Comparison of ENCODE assay signal across 20 cellular contexts in the genomic region with DNA sequence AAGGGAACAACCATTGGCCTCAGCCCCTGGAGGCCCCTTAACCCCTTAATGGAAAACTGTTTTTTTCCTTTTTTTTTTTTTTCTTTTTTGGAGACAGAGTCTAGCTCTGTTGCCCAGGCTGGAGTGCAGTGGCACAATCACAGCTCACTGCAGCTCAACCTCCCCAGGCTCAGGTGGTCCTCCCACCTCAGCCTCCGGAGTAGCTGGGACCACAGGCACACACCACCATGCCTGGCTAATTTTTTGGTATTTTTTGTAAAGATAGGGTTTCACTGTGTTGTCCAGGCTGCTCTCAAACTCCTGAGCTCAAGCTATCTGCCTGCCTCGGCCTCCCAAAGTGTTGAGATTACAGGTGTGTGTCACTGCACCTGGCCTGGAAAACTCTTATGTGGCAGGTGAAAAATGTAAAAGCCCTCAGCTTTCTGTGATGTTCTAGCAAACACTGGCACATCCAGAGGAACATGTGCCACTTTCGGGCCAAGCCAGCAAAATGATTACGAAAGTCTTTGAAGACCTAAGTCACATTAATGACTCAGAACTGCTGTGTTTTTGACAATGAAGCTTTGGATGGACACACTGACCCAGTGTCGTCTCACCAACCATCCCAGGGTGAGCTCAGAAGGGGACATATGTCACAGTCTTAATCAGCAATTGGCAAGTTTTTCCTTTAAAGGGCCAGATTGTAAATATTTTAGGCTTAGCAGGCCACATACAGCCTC.
DNase-seq lines count a peak whose midpoint lies in the region; ATAC-seq, FAIRE-seq and TF ChIP-seq lines count a peak whose summit lies in the region.
"Had no signal": no experiment of that assay in that cellular context is flagged by ENCODE, and none has a peak within 500 bp of the region (broad histone marks: within the 10 kb centered on the region; RNA-seq: fewer than 3 reads in every experiment).

No MANE protein-coding gene starts in this region.

- peaks cover 51% of the 10 kb centered on the region in 2 experiments for H3K4me1 Mint-ChIP-seq in H9
- peaks cover 53% of the 10 kb centered on the region for H3K4me1 Mint-ChIP-seq in WTC11

- no peak overlapping the region for H3K4ac ChIP-seq in H9 (ENCODE audit: low read depth, low read length)

- H3K27ac Mint-ChIP-seq in H9 (peak overlapping the region; percentile 18 to 85 (median 72); a peak in 6 of 7 replicates), WTC11 (peak overlapping the region; percentile 80)
- H3K27ac Mint-ChIP-seq: activated naive CD4-positive, alpha-beta T cell treated with anti-CD3 and anti-CD28 coated beads, Interleukin-2, amount 10 ng/mL, durations not matched to agents 7 days and 5 days; T-helper 1 cell treated with Interleukin-12 subunit alpha and Interleukin-12 subunit beta and Interleukin-4 antibody, amounts not matched to agents 30 μg/mL and 1 μg/mL, for 36 hours had no signal

- no peak overlapping the region for H3K23ac ChIP-seq in H9 (ENCODE audit: insufficient read length, low read depth, low read length)

- H3K9me3 ChIP-seq in H9 (ENCODE audit: control insufficient read depth, low read depth, low read length) = no peaks in the 10 kb centered on the region
- no peaks in the 10 kb centered on the region for H3K9me3 ChIP-seq in HepG2 (ENCODE audit: low read length)
- H3K9me3 ChIP-seq: lower lobe of right lung, Peyer's patch, tibial nerve had no signal

- CTCF ChIA-PET in WTC11 (lab: Charles Lee) (interaction anchor here (0.7 to 10.9 kb wide), 5 partner anchors 9 to 192 kb away, joined by 3 to 131 read pairs (median 3); a partner anchor contains a TSS), HepG2 (lab: Yijun Ruan, JAX; ENCODE audit: low intra/inter-chr PET ratio, low total read pairs) (no interaction called here)

- H4K91ac ChIP-seq in H9 (ENCODE audit: insufficient read length, low read depth, low read length) = no peak overlapping the region

- H2BK15ac ChIP-seq in H9 (ENCODE audit: low read depth, low read length) = no peak overlapping the region

- H3K36me3 Mint-ChIP-seq in H9 (ENCODE audit: insufficient read depth in 1 of 3, low read depth in 3 of 3) (no peaks in the 10 kb centered on the region), WTC11 (no peaks in the 10 kb centered on the region)
- H3K36me3 Mint-ChIP-seq: activated naive CD4-positive, alpha-beta T cell treated with anti-CD3 and anti-CD28 coated beads, Interleukin-2, amount 10 ng/mL, durations not matched to agents 7 days and 5 days had no signal

- H3K79me1 ChIP-seq in H9 (ENCODE audit: insufficient read depth, low read depth, low read length, poor library complexity, severe bottlenecking) = no peaks in the 10 kb centered on the region

- ATAC-seq in WTC11 (no peak), HepG2 (peak; percentile 29; the same call in 1 of the 3 replicates), HG03442 (IDR thresholded peaks at IDR 0.05; ENCODE audit: unreplicated experiment) (no peak)
- ATAC-seq: lower lobe of right lung had no signal

- TF ChIP-seq POLR2A in HepG2 (IDR thresholded peaks at IDR 0.05; ENCODE audit: insufficient read depth in 1 of 2, low read depth in 2 of 2, low read length in 2 of 2) = no peak

- H3K9me3 Mint-ChIP-seq in H9 (no peaks in the 10 kb centered on the region), WTC11 (no peaks in the 10 kb centered on the region)
- H3K9me3 Mint-ChIP-seq: activated naive CD4-positive, alpha-beta T cell treated with anti-CD3 and anti-CD28 coated beads, Interleukin-2, amount 10 ng/mL, durations not matched to agents 7 days and 5 days; nephron; T-helper 1 cell treated with Interleukin-12 subunit alpha and Interleukin-12 subunit beta and Interleukin-4 antibody, amounts not matched to agents 30 μg/mL and 1 μg/mL, for 36 hours had no signal

- intact Hi-C loops in HepG2 (cut with micrococcal nuclease; ENCODE audit: unreplicated experiment) = loop anchor here (2.0 kb wide), 1 partner anchor 192 kb away; no protein-coding TSS in a partner anchor

- H3K27ac ChIP-seq in H9 (ENCODE audit: insufficient read length, low read depth, low read length) (peak overlapping the region; percentile 6), HepG2 (ENCODE audit: extremely low read length, insufficient read depth, low read length) (no peak overlapping the region)
- H3K27ac ChIP-seq: brain microvascular endothelial cell, lower lobe of right lung, Peyer's patch had no signal

- POLR2A ChIA-PET in WTC11 (lab: Charles Lee) (interaction anchor here (0.7 to 2.6 kb wide), 3 partner anchors 38 to 192 kb away, joined by 4 to 10 read pairs (median 6); a partner anchor contains a TSS), HepG2 (lab: Yijun Ruan, JAX) (interaction anchor here (0.7 to 1.6 kb wide), 4 partner anchors 34 to 305 kb away, joined by 3 to 10 read pairs (median 4); a partner anchor contains a TSS)

- H4K5ac ChIP-seq in H9 (ENCODE audit: insufficient read length, low read depth, low read length) = no peak overlapping the region

- TF ChIP-seq RAD21 in HepG2 (CRISPR knock-in tag; IDR thresholded peaks at IDR 0.05) = no peak

- no peak overlapping the region for H3T11ph ChIP-seq in H9 (ENCODE audit: low read length)

- H2BK120ac ChIP-seq in H9 (ENCODE audit: low read depth, low read length, poor library complexity, severe bottlenecking) = no peak overlapping the region

- H2BK5ac ChIP-seq in H9 (ENCODE audit: insufficient read length, low read length) = no peak overlapping the region

- H3K79me2 ChIP-seq in H9 (ENCODE audit: insufficient read depth, low read length) (no peaks in the 10 kb centered on the region), HepG2 (ENCODE audit: insufficient read depth, low read length) (no peaks in the 10 kb centered on the region)

- H2BK20ac ChIP-seq in H9 (ENCODE audit: low read depth, low read length, poor library complexity, severe bottlenecking) = no peak overlapping the region

- H3K27me3 ChIP-seq in H9 (ENCODE audit: insufficient read depth, low read length) (no peaks in the 10 kb centered on the region), HepG2 (ENCODE audit: control insufficient read depth in 1 of 2, insufficient read depth in 2 of 2, low read length in 2 of 2) (no peaks in the 10 kb centered on the region)
- H3K27me3 ChIP-seq: brain microvascular endothelial cell, Peyer's patch, tibial nerve had no signal

- H3K14ac ChIP-seq in H9 (ENCODE audit: insufficient read depth, low read length) = 0 out of 2 replicates have a peak overlapping the region, but pooled peaks have one; percentile 47

- H4K8ac ChIP-seq in H9 (replicated peaks; ENCODE audit: insufficient read length, low read depth, low read length) = no peak overlapping the region

- H2BK12ac ChIP-seq in H9 (ENCODE audit: insufficient read length, low read depth, low read length) = no peak overlapping the region

- no peak overlapping the region for H3K4me2 ChIP-seq in H9 (ENCODE audit: insufficient read depth, insufficient read length, low read length)
- no peak overlapping the region; the same call in 1 of the 2 replicates for H3K4me2 ChIP-seq in HepG2 (ENCODE audit: low read depth, low read length)

- TF ChIP-seq EP300 in HepG2 (IDR thresholded peaks at IDR 0.05; ENCODE audit: low read depth in 2 of 2, low read length in 2 of 2) = no peak
- TF ChIP-seq EP300 in HepG2 (CRISPR knock-in tag; IDR thresholded peaks at IDR 0.05; ENCODE audit: borderline replicate concordance) = no peak

- in situ Hi-C loops in HepG2 (cut with HindIII; ENCODE audit: extremely low pct_ligation_motif_present, low pct_unique_long_range_greater_than_20kb) = no loop called here

- no peak overlapping the region for H3K4me3 ChIP-seq in HepG2 (replicated peaks in 1 of 3; ENCODE audit: insufficient read depth in 1 of 3, low read depth in 2 of 3, low read length in 3 of 3)
- H3K4me3 ChIP-seq: lower lobe of right lung, Peyer's patch, tibial nerve had no signal

- no peak overlapping the region for H3K18ac ChIP-seq in H9 (ENCODE audit: insufficient read length, low read depth, low read length)

- H3K4me3 Mint-ChIP-seq in H9 (no peak overlapping the region), WTC11 (no peak overlapping the region)
- H3K4me3 Mint-ChIP-seq: activated naive CD4-positive, alpha-beta T cell treated with anti-CD3 and anti-CD28 coated beads, Interleukin-2, amount 10 ng/mL, durations not matched to agents 7 days and 5 days; nephron; T-helper 1 cell treated with Interleukin-12 subunit alpha and Interleukin-12 subunit beta and Interleukin-4 antibody, amounts not matched to agents 30 μg/mL and 1 μg/mL, for 36 hours had no signal

- no peak for FAIRE-seq in HepG2 (lab: Jason Lieb, UNC)
- FAIRE-seq: D721Med had no signal

- WGBS in H9 (ENCODE audit: extremely low coverage, insufficient read length, low lambda C conversion rate) = no CpG with 5 or more reads among the region's 5 CpGs
- 59% methylated on average over 5 of the region's 5 CpGs for WGBS in HepG2 (ENCODE audit: low lambda C conversion rate)

- H2AK5ac ChIP-seq in H9 (ENCODE audit: insufficient read length, low read length) = no peak overlapping the region

- H3K9ac ChIP-seq in H9 (ENCODE audit: extremely low read depth, insufficient read length, low read length) (no peak overlapping the region), HepG2 (ENCODE audit: insufficient read depth, low read depth, low read length) (no peak overlapping the region)

- no TSS peak for BruUV-seq in HepG2 (replicated peaks; lab: Mats Ljungman, UMichigan)

- no peak overlapping the region for H2AFZ ChIP-seq in H9 (ENCODE audit: low read length)
- H2AFZ ChIP-seq in HepG2 (ENCODE audit: low read length) = no peak overlapping the region

- H3K56ac ChIP-seq in H9 (ENCODE audit: insufficient read length, low read depth, low read length) = no peak overlapping the region

- H3K23me2 ChIP-seq in H9 (ENCODE audit: insufficient read length, low read depth, low read length, poor library complexity, severe bottlenecking) = no peaks in the 10 kb centered on the region

- peak; percentile 30 for DNase-seq in AG08395 (ENCODE audit: low spot score)
- no peak for DNase-seq in H9
- DNase-seq in WTC11 (ENCODE audit: low spot score) = no peak
- peak; percentile 80 for DNase-seq in HepG2 (ENCODE audit: low spot score)
- DNase-seq in NCI-H2227 treated with DMSO at 0.1 percent for 48 hours (lab: John Stamatoyannopoulos, UW) = no peak
- no peak for DNase-seq in UCSD-AML1 (lab: John Stamatoyannopoulos, UW; ENCODE audit: unreplicated experiment)
- DNase-seq in activated CD4-positive, alpha-beta T cell treated with anti-CD3 and anti-CD28 coated beads for 1 hour = no peak
- DNase-seq: ACHN; activated CD4-positive, alpha-beta T cell treated with anti-CD3 and anti-CD28 coated beads for 4 hours; activated naive CD4-positive, alpha-beta T cell treated with anti-CD3 and anti-CD28 coated beads, Interleukin-2, amount 10 ng/mL, durations not matched to agents 7 days and 5 days; brain microvascular endothelial cell; lower lobe of right lung; NCI-H1436 treated with DMSO at 0.1 percent for 48 hours; Peyer's patch; stimulated activated CD4-positive, alpha-beta T cell treated with anti-CD3 and anti-CD28 coated beads, Interleukin-4, amount 100 ng/mL, for 4 hours had no signal

- H4K20me1 ChIP-seq in H9 (ENCODE audit: control insufficient read depth, insufficient read depth, insufficient read length) (no peaks in the 10 kb centered on the region), HepG2 (ENCODE audit: insufficient read depth, low read length) (no peaks in the 10 kb centered on the region)

- H3K36me3 ChIP-seq in HepG2 (replicated peaks in 1 of 2; ENCODE audit: control insufficient read depth in 1 of 2, insufficient read depth in 2 of 2, low read length in 2 of 2) = no peaks in the 10 kb centered on the region
- H3K36me3 ChIP-seq: brain microvascular endothelial cell, lower lobe of right lung, Peyer's patch, tibial nerve had no signal

- TF ChIP-seq CTCF in H9 (conservative IDR thresholded peaks at IDR 0.05) = no peak
- TF ChIP-seq CTCF in WTC11 (IDR thresholded peaks at IDR 0.05) = no peak
- TF ChIP-seq CTCF in HepG2 (CRISPR knock-in tag; IDR thresholded peaks at IDR 0.05) = no peak

- peaks cover 28% of the 10 kb centered on the region for H3K4me1 ChIP-seq in H9 (ENCODE audit: insufficient read depth, low read length)
- peaks cover 79% of the 10 kb centered on the region for H3K4me1 ChIP-seq in HepG2 (ENCODE audit: insufficient read depth, low read length)

- H3K27me3 Mint-ChIP-seq in H9 (ENCODE audit: low read depth) = no peaks in the 10 kb centered on the region
- H3K27me3 Mint-ChIP-seq in WTC11 (ENCODE audit: low read depth) = no peaks in the 10 kb centered on the region; the same call in 1 of the 2 replicates

Comparison
In these comparisons a context has a peak if more than half of its experiments do, and no peak if none do; other contexts are left out.
1. DNase-seq: peak in AG08395 (single experiment) and HepG2 (single experiment); none in H9 (single experiment), WTC11 (single experiment), NCI-H2227 treated with DMSO at 0.1 percent for 48 hours (single experiment), UCSD-AML1 (single experiment) and activated CD4-positive, alpha-beta T cell treated with anti-CD3 and anti-CD28 coated beads for 1 hour (single experiment).